In genomic region chr14:51732494-51733080, GRCh38 we compare ENCODE assay signal across 27 cellular contexts.
"Had no signal": no experiment of that assay in that cellular context is flagged by ENCODE, and none has a peak within 500 bp of the region (broad histone marks: within the 10 kb centered on the region; RNA-seq: fewer than 3 reads in every experiment).

No MANE protein-coding gene starts in this region.

- H3K9ac ChIP-seq: neural progenitor cell, parathyroid adenoma had no signal

- H3K4me2 ChIP-seq: neural progenitor cell had no signal

- H3K27ac ChIP-seq: body of pancreas, foreskin keratinocyte, left lung, lower lobe of right lung, neural progenitor cell, parathyroid adenoma, psoas muscle, tibial nerve, WERI-Rb-1 had no signal

- DNase-seq: activated CD4-positive, alpha-beta T cell treated with anti-CD3 and anti-CD28 coated beads for 48 hours; activated CD4-positive, alpha-beta T cell treated with anti-CD3 and anti-CD28 coated beads, Interleukin-2, amount 50 U/mL, for 48 hours; activated CD8-positive, alpha-beta memory T cell treated with anti-CD3 and anti-CD28 coated beads for 24 hours; activated effector memory CD4-positive, alpha-beta T cell treated with Interleukin-2 at 50 U/mL for 16 hours; activated naive CD4-positive, alpha-beta T cell treated with Interleukin-2 at 50 U/mL for 16 hours; anterior cingulate cortex; body of pancreas; dermis blood vessel endothelial cell; effector CD4-positive, alpha-beta T cell; erythroblast; foreskin keratinocyte; glutamatergic neuron; left lung; lower lobe of right lung; mesenchymal stem cell; natural killer cell; occipital lobe; psoas muscle; spleen; stimulated activated naive CD4-positive, alpha-beta T cell; T-helper 17 cell; T1000; WERI-Rb-1 had no signal

- H3K27me3 ChIP-seq: body of pancreas, neural progenitor cell, tibial nerve had no signal

- H3K36me3 ChIP-seq: left lung, neural progenitor cell had no signal

- H2AFZ ChIP-seq: neural progenitor cell, parathyroid adenoma had no signal

- H3K9me3 ChIP-seq: body of pancreas, left lung, lower lobe of right lung, psoas muscle, spleen had no signal

- H3K79me2 ChIP-seq: parathyroid adenoma had no signal

- H3K4me1 ChIP-seq: body of pancreas, foreskin keratinocyte, left lung, lower lobe of right lung, neural progenitor cell, parathyroid adenoma, psoas muscle, spleen, tibial nerve had no signal

- ATAC-seq: activated CD4-positive, CD25-positive, alpha-beta regulatory T cell treated with anti-CD3 and anti-CD28 coated beads, Interleukin-2, amount 50 U/mL, for 24 hours; body of pancreas; left lung; lower lobe of right lung; natural killer cell; T-helper 17 cell had no signal

- H3K4me3 ChIP-seq: body of pancreas, left lung, lower lobe of right lung, neural progenitor cell, psoas muscle, spleen, tibial nerve had no signal
